15 cellular contexts compared by ENCODE assay signal in the genomic region with DNA sequence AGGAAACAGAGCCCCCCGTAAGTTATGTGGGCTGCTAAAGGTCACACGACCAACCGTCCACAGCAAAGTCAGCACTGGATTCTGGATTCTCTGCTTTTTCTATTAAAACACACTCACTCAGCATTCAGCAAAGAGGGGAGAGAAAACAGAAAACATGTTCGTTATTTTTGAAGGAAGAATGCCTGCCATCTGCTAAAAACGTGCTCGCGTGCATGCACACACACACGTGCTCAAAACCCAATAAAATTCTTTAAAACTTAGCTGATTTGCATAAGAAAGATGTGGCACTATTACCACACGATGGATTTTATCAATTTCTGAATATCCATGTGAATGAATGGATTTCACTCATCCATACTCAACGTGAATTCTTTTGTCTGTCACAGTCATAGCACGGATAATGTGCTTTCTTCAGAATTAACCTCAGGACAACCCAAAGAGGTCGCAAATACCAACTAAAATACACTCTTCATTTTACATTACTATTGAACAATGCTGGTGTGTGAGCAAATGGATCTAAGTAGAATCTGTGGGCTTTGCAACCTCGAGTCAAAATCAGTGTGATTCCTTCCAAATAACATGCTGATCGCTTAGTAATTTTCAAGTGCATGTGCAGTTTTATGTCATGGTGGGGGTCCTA.
"Had no signal": no experiment of that assay in that cellular context is flagged by ENCODE, and none has a peak within 500 bp of the region (broad histone marks: within the 10 kb centered on the region; RNA-seq: fewer than 3 reads in every experiment).

No MANE protein-coding gene starts in this region.

- H3K27ac Mint-ChIP-seq: activated CD8-positive, alpha-beta T cell treated with anti-CD3 and anti-CD28 coated beads for 36 hours; naive B cell had no signal

- H3K36me3 Mint-ChIP-seq: naive B cell had no signal

- H3K4me1 Mint-ChIP-seq: naive B cell had no signal

- H3K27me3 ChIP-seq: right lobe of liver had no signal

- H3K4me3 Mint-ChIP-seq: activated CD8-positive, alpha-beta T cell treated with anti-CD3 and anti-CD28 coated beads for 36 hours; naive B cell had no signal

- DNase-seq: activated CD4-positive, alpha-beta T cell treated with anti-CD3 and anti-CD28 coated beads for 4 hours; activated CD8-positive, alpha-beta memory T cell treated with anti-CD3 and anti-CD28 coated beads, Interleukin-2, amount 50 U/mL, for 48 hours; activated CD8-positive, alpha-beta T cell treated with anti-CD3 and anti-CD28 coated beads for 36 hours; activated naive CD4-positive, alpha-beta T cell; aorta; caudate nucleus; effector CD4-positive, alpha-beta T cell; naive B cell; right lobe of liver; stimulated activated CD4-positive, alpha-beta T cell treated with anti-CD3 and anti-CD28 coated beads, Interleukin-12 subunit alpha, Interleukin-12 subunit beta, amount 100 ng/mL, for 4 hours; stimulated activated naive CD4-positive, alpha-beta T cell treated with Interleukin-2 at 50 U/mL for 16 hours; T-helper 1 cell had no signal

- ATAC-seq: activated CD8-positive, alpha-beta T cell treated with anti-CD3 and anti-CD28 coated beads for 36 hours had no signal

- H3K9me3 Mint-ChIP-seq: activated CD8-positive, alpha-beta T cell treated with anti-CD3 and anti-CD28 coated beads for 36 hours; naive B cell had no signal

- H3K4me3 ChIP-seq: coronary artery, lung, right lobe of liver had no signal

- H3K36me3 ChIP-seq: neutrophil, right lobe of liver had no signal

- H3K9me3 ChIP-seq: neutrophil, right lobe of liver had no signal

- H3K27ac ChIP-seq: neutrophil had no signal
